In the genomic region with DNA sequence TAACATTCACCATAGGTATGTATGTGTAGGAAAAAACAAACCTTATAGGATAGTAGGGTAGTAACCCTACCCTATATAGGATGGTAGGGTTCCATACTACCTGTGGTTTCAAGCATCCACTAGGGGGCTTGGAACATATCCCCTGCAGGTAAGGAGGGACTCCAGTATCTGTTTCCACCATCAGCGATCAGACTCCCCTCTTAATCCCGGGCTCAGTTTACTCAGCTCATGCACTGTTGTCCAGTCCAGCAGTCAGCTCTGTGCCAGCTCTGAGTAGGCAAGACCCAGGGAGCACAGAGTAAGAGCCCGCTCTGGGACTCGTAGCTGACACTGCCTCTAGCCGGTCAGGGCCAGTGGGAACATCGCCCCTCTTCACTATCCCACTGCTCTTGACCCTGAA, we compare ENCODE assay signal across 9 cellular contexts.
DNase-seq lines count a peak whose midpoint lies in the region; ATAC-seq and TF ChIP-seq lines count a peak whose summit lies in the region.
"Had no signal": no experiment of that assay in that cellular context is flagged by ENCODE, and none has a peak within 500 bp of the region (broad histone marks: within the 10 kb centered on the region; RNA-seq: fewer than 3 reads in every experiment).

No MANE protein-coding gene starts in this region.

- peak; percentile 41 for ATAC-seq in HG03175 (IDR thresholded peaks at IDR 0.05; ENCODE audit: unreplicated experiment)
- ATAC-seq in stimulated activated naive CD8-positive, alpha-beta T cell treated with anti-CD3 and anti-CD28 coated beads, Interleukin-15, amount 100 ng/mL, for 72 hours, result peak; percentile 64
- ATAC-seq in GM18909 (IDR thresholded peaks at IDR 0.05; ENCODE audit: poor library complexity, unreplicated experiment), result no peak

- peak; percentile 66 for TF ChIP-seq CTCF in chondrocyte (IDR thresholded peaks at IDR 0.05)

- H3K4me1 Mint-ChIP-seq in activated naive CD4-positive, alpha-beta T cell treated with anti-CD3 and anti-CD28 coated beads, Interleukin-2, amount 10 ng/mL, durations not matched to agents 7 days and 5 days, result no peaks in the 10 kb centered on the region
- H3K4me1 Mint-ChIP-seq in chondrocyte (ENCODE audit: low read depth), result peaks cover 36% of the 10 kb centered on the region
- H3K4me1 Mint-ChIP-seq in stimulated activated naive CD8-positive, alpha-beta T cell treated with anti-CD3 and anti-CD28 coated beads, Interleukin-15, amount 100 ng/mL, for 72 hours, result peaks cover 6% of the 10 kb centered on the region

- H3K4me3 Mint-ChIP-seq in activated naive CD4-positive, alpha-beta T cell treated with anti-CD3 and anti-CD28 coated beads, Interleukin-2, amount 10 ng/mL, durations not matched to agents 7 days and 5 days, result no peak overlapping the region
- H3K4me3 Mint-ChIP-seq in chondrocyte (ENCODE audit: unreplicated experiment), result no peak overlapping the region
- H3K4me3 Mint-ChIP-seq in stimulated activated naive CD8-positive, alpha-beta T cell treated with anti-CD3 and anti-CD28 coated beads, Interleukin-15, amount 100 ng/mL, for 72 hours, result no peak overlapping the region

- H3K36me3 Mint-ChIP-seq in activated naive CD4-positive, alpha-beta T cell treated with anti-CD3 and anti-CD28 coated beads, Interleukin-2, amount 10 ng/mL, durations not matched to agents 7 days and 5 days, result no peaks in the 10 kb centered on the region
- H3K36me3 Mint-ChIP-seq in chondrocyte (ENCODE audit: low read depth), result no peaks in the 10 kb centered on the region

- CTCF ChIA-PET in activated naive CD4-positive, alpha-beta T cell treated with anti-CD3 and anti-CD28 coated beads, Interleukin-2, amount 10 ng/mL, durations not matched to agents 7 days and 5 days (lab: Charles Lee), result interaction anchor here (0.9 to 1.6 kb wide), 2 partner anchors 60 to 142 kb away, joined by 3 to 4 read pairs; no protein-coding TSS in a partner anchor

- no peaks in the 10 kb centered on the region for H3K27me3 Mint-ChIP-seq in activated naive CD4-positive, alpha-beta T cell treated with anti-CD3 and anti-CD28 coated beads, Interleukin-2, amount 10 ng/mL, durations not matched to agents 7 days and 5 days
- no peaks in the 10 kb centered on the region for H3K27me3 Mint-ChIP-seq in chondrocyte (ENCODE audit: low read depth)
- no peaks in the 10 kb centered on the region for H3K27me3 Mint-ChIP-seq in stimulated activated naive CD8-positive, alpha-beta T cell treated with anti-CD3 and anti-CD28 coated beads, Interleukin-15, amount 100 ng/mL, for 72 hours

- peak; percentile 24 for DNase-seq in activated naive CD4-positive, alpha-beta T cell treated with anti-CD3 and anti-CD28 coated beads, Interleukin-2, amount 10 ng/mL, durations not matched to agents 7 days and 5 days
- no peak for DNase-seq in activated naive CD4-positive, alpha-beta T cell (lab: John Stamatoyannopoulos, UW)
- DNase-seq in chondrocyte (ENCODE audit: low spot score) (no peak), DMS153 (lab: John Stamatoyannopoulos, UW) (no peak)
- DNase-seq in stimulated activated naive CD8-positive, alpha-beta T cell treated with anti-CD3 and anti-CD28 coated beads, Interleukin-15, amount 100 ng/mL, for 72 hours, result no peak
- no peak for DNase-seq in activated CD8-positive, alpha-beta memory T cell treated with anti-CD3 and anti-CD28 coated beads, Interleukin-2, amount 50 U/mL, for 4 hours
- DNase-seq: NCI-H187 treated with DMSO at 0.1 percent for 48 hours had no signal

- H3K9me3 Mint-ChIP-seq in activated naive CD4-positive, alpha-beta T cell treated with anti-CD3 and anti-CD28 coated beads, Interleukin-2, amount 10 ng/mL, durations not matched to agents 7 days and 5 days, result no peaks in the 10 kb centered on the region
- H3K9me3 Mint-ChIP-seq in chondrocyte (ENCODE audit: low read depth), result peaks cover 1% of the 10 kb centered on the region
- no peaks in the 10 kb centered on the region for H3K9me3 Mint-ChIP-seq in stimulated activated naive CD8-positive, alpha-beta T cell treated with anti-CD3 and anti-CD28 coated beads, Interleukin-15, amount 100 ng/mL, for 72 hours

- H3K27ac Mint-ChIP-seq in activated naive CD4-positive, alpha-beta T cell treated with anti-CD3 and anti-CD28 coated beads, Interleukin-2, amount 10 ng/mL, durations not matched to agents 7 days and 5 days, result no peak overlapping the region
- peak overlapping the region; percentile 3 for H3K27ac Mint-ChIP-seq in chondrocyte (ENCODE audit: unreplicated experiment)
- peak overlapping the region in 1 of 2 donors; percentile 7 for H3K27ac Mint-ChIP-seq in stimulated activated naive CD8-positive, alpha-beta T cell treated with anti-CD3 and anti-CD28 coated beads, Interleukin-15, amount 100 ng/mL, for 72 hours
